8 cellular contexts compared by ENCODE assay signal in the genomic region with DNA sequence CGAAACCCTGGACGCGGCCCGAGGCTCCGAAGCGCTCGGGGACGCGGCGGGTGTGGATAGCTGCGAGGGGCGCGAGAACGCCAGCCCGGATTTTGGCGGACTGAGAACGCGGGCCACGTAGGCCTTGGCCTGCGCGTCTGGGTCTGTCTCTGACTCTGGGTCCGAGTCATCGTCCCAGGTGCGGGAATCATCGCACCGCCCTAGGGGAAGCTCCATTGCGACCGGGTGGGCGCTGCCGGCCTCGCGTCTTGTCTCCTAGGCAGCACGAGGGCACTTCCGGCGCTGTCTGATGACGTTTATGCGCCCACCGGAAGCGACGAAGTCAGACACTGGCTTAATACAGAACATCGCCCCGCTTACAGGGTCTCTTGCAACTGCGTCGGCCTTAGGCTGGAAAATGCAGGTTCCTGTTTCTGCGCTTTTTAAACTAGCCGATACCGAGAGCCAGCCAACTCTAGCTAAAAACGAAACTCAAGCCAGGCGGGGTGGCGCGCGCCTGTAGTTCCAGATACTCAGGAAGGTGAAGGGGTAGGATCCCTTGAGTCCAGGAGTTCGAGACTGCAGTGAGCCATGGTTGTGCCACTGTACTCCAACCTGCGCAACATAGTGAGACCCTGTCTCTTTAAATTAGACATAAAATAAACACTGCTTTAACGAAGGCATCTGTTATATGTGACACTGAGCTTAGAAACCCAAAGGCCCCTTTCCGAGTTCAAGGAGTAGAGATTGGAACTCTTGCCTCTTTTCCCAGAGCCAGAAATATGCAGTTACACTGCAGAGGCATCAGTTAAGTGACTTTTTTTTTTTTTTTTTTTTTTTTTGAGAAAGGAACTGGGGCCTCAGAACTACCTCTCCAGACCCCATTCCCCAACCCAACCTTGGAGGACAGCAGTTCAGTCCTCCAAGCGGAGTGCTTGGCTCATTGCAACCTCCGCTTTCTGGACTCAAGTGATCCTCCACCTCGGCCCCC. TPM values are rescaled to one million over a fixed set of nuclear protein-coding genes. Genes with fewer than 3 reads are reported as not detected.
A peak's percentile ranks its signal among the peaks of the same experiment; 100 is the strongest.
DNase-seq lines count a peak whose midpoint lies in the region; ATAC-seq and TF ChIP-seq lines count a peak whose summit lies in the region.

Gene FBXW9 (minus strand): TSS at position 266 of the 970 bp plus-strand sequence. CDS start 50 bp downstream, at position 216.

- H3K4me3 ChIP-seq in AG04450 (ENCODE audit: low read depth, low read length), result peak within 1 kb of the TSS; percentile 96
- peak within 1 kb of the TSS; percentile 95 for H3K4me3 ChIP-seq in kidney epithelial cell (ENCODE audit: low read depth, low read length)

- DNase-seq in AG04450 (ENCODE audit: low read depth, low spot score) (peak; percentile 88), NCI-H510A (lab: John Stamatoyannopoulos, UW) (peak; percentile 65), cerebellum (ENCODE audit: low spot score) (peak; percentile 98), kidney epithelial cell (ENCODE audit: low read depth) (peak; percentile 76)
- peak; percentile 95 to 99 for DNase-seq in activated CD4-positive, alpha-beta T cell treated with anti-CD3 and anti-CD28 coated beads for 24 hours (ENCODE audit: low read depth in 2 of 2)
- DNase-seq in stimulated activated CD4-positive, alpha-beta T cell treated with anti-CD3 and anti-CD28 coated beads, Interleukin-15, amount 100 ng/mL, for 1 hour (ENCODE audit: low read depth in 1 of 2, low spot score in 1 of 2), result peak; percentile 89 to 99

- in situ Hi-C loops in GM18951 (cut with MboI; ENCODE audit: low sequenced_read_pairs, unreplicated experiment), result no loop called here

- CTCF ChIA-PET in AG04450 (lab: Charles Lee), result interaction anchor here (0.6 to 1.1 kb wide), 6 partner anchors 25 to 1763 kb away, joined by 3 to 8 read pairs (median 5); no protein-coding TSS in a partner anchor

- H3K27me3 ChIP-seq in AG04450 (ENCODE audit: control insufficient read depth, insufficient read depth, low read length) (no peaks in the 10 kb centered on the region), kidney epithelial cell (ENCODE audit: control insufficient read depth, insufficient read depth, low read length) (no peaks in the 10 kb centered on the region)

- no peaks in the 10 kb centered on the region; the same call in 1 of the 2 replicates for H3K9me3 ChIP-seq in AG04450 (ENCODE audit: control insufficient read depth, insufficient read depth, low read length)

- H3K36me3 ChIP-seq in kidney epithelial cell (ENCODE audit: control insufficient read depth, insufficient read depth, low read length), result no peaks in the 10 kb centered on the region

- POLR2A ChIA-PET in AG04450 (lab: Yijun Ruan, JAX), result interaction anchor here (0.5 to 2.1 kb wide), 10 partner anchors 15 to 770 kb away, joined by 3 to 14 read pairs (median 5); partner anchors contain the start of genes DHPS and GET3

- TF ChIP-seq POLR2A in GM18951 (IDR thresholded peaks at IDR 0.05; ENCODE audit: extremely low read depth, insufficient read depth, insufficient read length), result peak; percentile 77

- ATAC-seq in HG03378 (IDR thresholded peaks at IDR 0.05; ENCODE audit: unreplicated experiment), result peak; percentile 63

- no peak for TF ChIP-seq CTCF in AG04450 (IDR thresholded peaks at IDR 0.05; ENCODE audit: low read depth, low read length)
- no peak for TF ChIP-seq CTCF in kidney epithelial cell (IDR thresholded peaks at IDR 0.05; ENCODE audit: insufficient read depth, low read length, poor library complexity, severe bottlenecking)

- peak within 1 kb of the TSS; percentile 75 for H3K27ac ChIP-seq in AG04450 (ENCODE audit: low read depth, low read length)

RNA-seq across cellular contexts. Expression of gene FBXW9, which starts in this region (rescaled TPM):
- polyA plus RNA-seq in AG04450 (2011; rRNA removed), result 4.8 and 7.2 TPM in 2 replicates
- polyA minus RNA-seq in AG04450 (2011; rRNA and poly(A)+ RNA removed), result 3.0 and 5.3 TPM in 2 replicates
- total RNA-seq in cerebellum, result 5.3 TPM
- total RNA-seq in kidney epithelial cell, result 19.0 and 20.7 TPM in 2 replicates

Comparison
In these comparisons a context has a peak if more than half of its experiments do, and no peak if none do; other contexts are left out.
1. Peak in every context shown above with its lines: DNase-seq, ATAC-seq, H3K4me3 ChIP-seq and H3K27ac ChIP-seq.